ENCODE assay signal across 8 cellular contexts in genomic region chr11:62546937-62547625, GRCh38. TPM values are rescaled to one million over a fixed set of nuclear protein-coding genes. Genes with fewer than 3 reads are reported as not detected.
DNase-seq lines count a peak whose midpoint lies in the region; ATAC-seq, FAIRE-seq and TF ChIP-seq lines count a peak whose summit lies in the region.

No MANE protein-coding gene starts in this region.

- H3K4me3 ChIP-seq in NB4 (ENCODE audit: low read depth, low read length): peak overlapping the region; percentile 57

- peak overlapping the region; percentile 75 for H3K27ac ChIP-seq in C4-2B

- TF ChIP-seq POLR2A in NB4 (IDR thresholded peaks at IDR 0.05; ENCODE audit: extremely low read depth, insufficient read length) (no peak), GM12891 (IDR thresholded peaks at IDR 0.05; ENCODE audit: low read depth, low read length) (no peak)

- FAIRE-seq in GM12891 (lab: Jason Lieb, UNC): no peak

- TF ChIP-seq CTCF in C4-2B (conservative IDR thresholded peaks at IDR 0.05) (no peak), NB4 (IDR thresholded peaks at IDR 0.05; ENCODE audit: low read depth, low read length) (no peak), mesothelial cell of epicardium (IDR thresholded peaks at IDR 0.05; ENCODE audit: unreplicated experiment) (no peak)

- peaks cover 4% of the 10 kb centered on the region for H3K27me3 Mint-ChIP-seq in dendritic cell treated with granulocyte-macrophage colony-stimulating factor and Interleukin-4, amounts not matched to agents 40 ng/mL and 50 ng/mL, for 4 days
- H3K27me3 Mint-ChIP-seq in mesothelial cell of epicardium (ENCODE audit: low read depth): no peaks in the 10 kb centered on the region

- peak overlapping the region; percentile 95 for H3K27ac Mint-ChIP-seq in dendritic cell treated with granulocyte-macrophage colony-stimulating factor and Interleukin-4, amounts not matched to agents 40 ng/mL and 50 ng/mL, for 4 days
- H3K27ac Mint-ChIP-seq in mesothelial cell of epicardium: peak overlapping the region; percentile 95

- peaks cover 73% of the 10 kb centered on the region for H3K4me1 Mint-ChIP-seq in dendritic cell treated with granulocyte-macrophage colony-stimulating factor and Interleukin-4, amounts not matched to agents 40 ng/mL and 50 ng/mL, for 4 days (ENCODE audit: low read depth)
- H3K4me1 Mint-ChIP-seq in mesothelial cell of epicardium: peaks cover 65% of the 10 kb centered on the region

- intact Hi-C loops in dendritic cell treated with granulocyte-macrophage colony-stimulating factor and Interleukin-4, amounts not matched to agents 40 ng/mL and 50 ng/mL, for 4 days (cut with micrococcal nuclease): loop anchor here (2.0 kb wide), 1 partner anchor 14 kb away; no protein-coding TSS in a partner anchor

- peak; percentile 81 for DNase-seq in NB4 (ENCODE audit: low read depth)
- DNase-seq in mesothelial cell of epicardium (ENCODE audit: low spot score in 2 of 2, unreplicated experiment in 2 of 2): peak in 1 of 2 experiments; percentile 52
- no peak for DNase-seq in activated CD4-positive, alpha-beta T cell treated with anti-CD3 and anti-CD28 coated beads, Interleukin-2, amount 50 U/mL, for 4 hours
- no peak for DNase-seq in GM12891 (ENCODE audit: insufficient read length, low spot score)

- H3K9me3 Mint-ChIP-seq in dendritic cell treated with granulocyte-macrophage colony-stimulating factor and Interleukin-4, amounts not matched to agents 40 ng/mL and 50 ng/mL, for 4 days: no peaks in the 10 kb centered on the region
- no peaks in the 10 kb centered on the region for H3K9me3 Mint-ChIP-seq in mesothelial cell of epicardium

- ATAC-seq in HG02852 (IDR thresholded peaks at IDR 0.05; ENCODE audit: unreplicated experiment) (no peak), GM19328 (IDR thresholded peaks at IDR 0.05; ENCODE audit: unreplicated experiment) (no peak)

- peak overlapping the region; percentile 97 for H3K4me3 Mint-ChIP-seq in dendritic cell treated with granulocyte-macrophage colony-stimulating factor and Interleukin-4, amounts not matched to agents 40 ng/mL and 50 ng/mL, for 4 days
- H3K4me3 Mint-ChIP-seq in mesothelial cell of epicardium: peak overlapping the region; percentile 84

- peaks cover 44% of the 10 kb centered on the region for H3K36me3 Mint-ChIP-seq in dendritic cell treated with granulocyte-macrophage colony-stimulating factor and Interleukin-4, amounts not matched to agents 40 ng/mL and 50 ng/mL, for 4 days (ENCODE audit: low read depth)
- no peaks in the 10 kb centered on the region for H3K36me3 Mint-ChIP-seq in mesothelial cell of epicardium

TF ChIP-seq in GM12891, 5 proteins besides CTCF, POLR2A, EP300 and RAD21:
- TF ChIP-seq POLR2AphosphoS5 (IDR thresholded peaks at IDR 0.05; ENCODE audit: low read depth, low read length) (no peak), TAF1 (IDR thresholded peaks at IDR 0.05; ENCODE audit: low read depth, low read length) (no peak), SPI1 (IDR thresholded peaks at IDR 0.05; ENCODE audit: low read depth, low read length) (no peak), PAX5 (IDR thresholded peaks at IDR 0.05; ENCODE audit: insufficient read depth, low read length, severe bottlenecking) (no peak), POU2F2 (IDR thresholded peaks at IDR 0.05; ENCODE audit: low read depth, low read length) (no peak)

RNA-seq across cellular contexts. Expression of gene AHNAK, which starts 0.5 kb away (rescaled TPM):
- 456 to 481 TPM (median 480 TPM) in 3 replicates for total RNA-seq in mesothelial cell of epicardium
- 1.8 TPM for polyA plus RNA-seq in GM12891 (2012; ENCODE audit: low read depth, missing spikeins)

RNA-seq across cellular contexts. Expression of gene EEF1G, which starts 26.6 kb away (rescaled TPM):
- total RNA-seq in mesothelial cell of epicardium: 1,747 to 1,829 TPM (median 1,814 TPM) in 3 replicates
- 2,783 TPM for polyA plus RNA-seq in GM12891 (2012; ENCODE audit: low read depth, missing spikeins)

RNA-seq across cellular contexts. Expression of gene TUT1, which starts 44.2 kb away (rescaled TPM):
- total RNA-seq in mesothelial cell of epicardium: 23.7 to 26.0 TPM (median 24.2 TPM) in 3 replicates
- polyA plus RNA-seq in GM12891 (2012; ENCODE audit: low read depth, missing spikeins): 13.0 TPM

RNA-seq across cellular contexts. Expression of gene MTA2, which starts 54.6 kb away (rescaled TPM):
- 121 to 126 TPM (median 124 TPM) in 3 replicates for total RNA-seq in mesothelial cell of epicardium
- 89.2 TPM for polyA plus RNA-seq in GM12891 (2012; ENCODE audit: low read depth, missing spikeins)
